In the genomic region with DNA sequence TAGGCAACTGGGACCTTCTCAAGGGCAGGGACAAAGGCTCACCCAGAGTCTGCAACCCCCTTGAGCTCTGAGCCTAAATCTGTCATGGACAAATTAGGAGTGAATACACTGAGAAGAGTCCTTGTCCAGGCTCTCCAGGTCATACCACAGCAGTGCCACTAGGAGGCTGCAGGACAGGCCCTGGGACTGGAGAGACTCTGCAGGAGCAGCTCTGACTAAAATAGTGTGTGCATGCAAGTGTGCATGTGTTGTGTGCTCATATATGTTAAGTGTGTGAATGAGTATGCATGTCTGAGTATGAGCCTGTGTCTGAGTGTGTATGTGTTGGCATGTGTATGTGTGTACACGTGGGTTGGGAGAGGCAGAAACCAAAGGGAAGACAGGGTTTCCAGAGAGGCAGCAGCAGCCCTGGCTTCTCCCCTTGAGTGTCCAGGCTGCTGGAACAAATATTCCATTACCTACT, we compare ENCODE assay signal across 8 cellular contexts.
DNase-seq lines count a peak whose midpoint lies in the region; ATAC-seq and TF ChIP-seq lines count a peak whose summit lies in the region.

No MANE protein-coding gene starts in this region.

- no peak overlapping the region for H3K4me3 ChIP-seq in AG09309 (ENCODE audit: control insufficient read depth, low read depth, low read length)

- H3K4me1 Mint-ChIP-seq in stimulated activated effector memory CD8-positive, alpha-beta T cell treated with anti-CD3 and anti-CD28 coated beads, Interleukin-12 subunit alpha, Interleukin-12 subunit beta, amount 100 ng/mL, for 72 hours: peaks cover 46% of the 10 kb centered on the region

- DNase-seq in AG09309 (ENCODE audit: low read depth) (no peak), GM13976 (ENCODE audit: low spot score) (no peak), SW480 (ENCODE audit: low spot score) (peak; percentile 23), fibroblast of peridontal ligament (ENCODE audit: extremely low read depth) (peak; percentile 29), NCI-H345 treated with DMSO at 0.1 percent for 48 hours (lab: John Stamatoyannopoulos, UW; ENCODE audit: unreplicated experiment) (no peak)
- peak in 1 of 2 donors; percentile 55 for DNase-seq in stimulated activated effector memory CD8-positive, alpha-beta T cell treated with anti-CD3 and anti-CD28 coated beads, Interleukin-12 subunit alpha, Interleukin-12 subunit beta, amount 100 ng/mL, for 72 hours (ENCODE audit: low spot score in 2 of 2)

- in situ Hi-C loops in GM13976 (cut with MboI; ENCODE audit: low sequenced_read_pairs, unreplicated experiment): no loop called here

- peak overlapping the region; percentile 19 for H3K27ac Mint-ChIP-seq in stimulated activated effector memory CD8-positive, alpha-beta T cell treated with anti-CD3 and anti-CD28 coated beads, Interleukin-12 subunit alpha, Interleukin-12 subunit beta, amount 100 ng/mL, for 72 hours

- no peaks in the 10 kb centered on the region for H3K9me3 Mint-ChIP-seq in stimulated activated effector memory CD8-positive, alpha-beta T cell treated with anti-CD3 and anti-CD28 coated beads, Interleukin-12 subunit alpha, Interleukin-12 subunit beta, amount 100 ng/mL, for 72 hours

- H3K36me3 Mint-ChIP-seq in stimulated activated effector memory CD8-positive, alpha-beta T cell treated with anti-CD3 and anti-CD28 coated beads, Interleukin-12 subunit alpha, Interleukin-12 subunit beta, amount 100 ng/mL, for 72 hours: peaks cover 35% of the 10 kb centered on the region

- TF ChIP-seq CTCF in AG09309 (IDR thresholded peaks at IDR 0.05; ENCODE audit: control insufficient read depth, insufficient read depth, low read depth, low read length, missing control alignments) (peak; percentile 73), GM13976 (IDR thresholded peaks at IDR 0.05; ENCODE audit: borderline replicate concordance, control extremely low read depth, extremely low read depth, insufficient read depth, missing control alignments) (peak; percentile 18)

- peak; percentile 65 for ATAC-seq in stimulated activated effector memory CD8-positive, alpha-beta T cell treated with anti-CD3 and anti-CD28 coated beads, Interleukin-12 subunit alpha, Interleukin-12 subunit beta, amount 100 ng/mL, for 72 hours
- ATAC-seq in HG03432 (IDR thresholded peaks at IDR 0.05; ENCODE audit: unreplicated experiment) (no peak), HG03280 (IDR thresholded peaks at IDR 0.05; ENCODE audit: unreplicated experiment) (no peak)

- no peak overlapping the region for H3K4me3 Mint-ChIP-seq in stimulated activated effector memory CD8-positive, alpha-beta T cell treated with anti-CD3 and anti-CD28 coated beads, Interleukin-12 subunit alpha, Interleukin-12 subunit beta, amount 100 ng/mL, for 72 hours

Comparison
In these comparisons a context has a peak if more than half of its experiments do, and no peak if none do; other contexts are left out.
1. DNase-seq: peak in SW480 (single experiment) and fibroblast of peridontal ligament (single experiment); none in AG09309 (single experiment), GM13976 (single experiment) and NCI-H345 treated with DMSO at 0.1 percent for 48 hours (single experiment).